8 cellular contexts compared by ENCODE assay signal in genomic region chr12:132084681-132085635, GRCh38. TPM values are rescaled to one million over a fixed set of nuclear protein-coding genes. Genes with fewer than 3 reads are reported as not detected.
DNase-seq lines count a peak whose midpoint lies in the region; ATAC-seq and TF ChIP-seq lines count a peak whose summit lies in the region.

No MANE protein-coding gene starts in this region.

- intact Hi-C loops in heart left ventricle (cut with DNase I) (no loop called here), prostate gland (cut with DNase I) (no loop called here)

- H3K4me1 Mint-ChIP-seq in activated naive CD8-positive, alpha-beta T cell treated with anti-CD3 and anti-CD28 coated beads for 36 hours: peaks cover 25% of the 10 kb centered on the region

- H3K36me3 ChIP-seq in SJSA1 (peaks cover 4% of the 10 kb centered on the region), heart left ventricle (peaks cover 0 to 5% (median 0%) of the 10 kb centered on the region in 9 donors), prostate gland (no peaks in the 10 kb centered on the region)

- ATAC-seq in HG03095 (IDR thresholded peaks at IDR 0.05; ENCODE audit: unreplicated experiment) (peak; percentile 35), heart left ventricle (peak; percentile 34 to 76 (median 72)), HG03159 (IDR thresholded peaks at IDR 0.05; ENCODE audit: unreplicated experiment) (no peak)

- H3K27me3 Mint-ChIP-seq in activated naive CD8-positive, alpha-beta T cell treated with anti-CD3 and anti-CD28 coated beads for 36 hours: no peaks in the 10 kb centered on the region

- peak overlapping the region; percentile 97 for H3K27ac Mint-ChIP-seq in activated naive CD8-positive, alpha-beta T cell treated with anti-CD3 and anti-CD28 coated beads for 36 hours

- 6 to 12% (median 9%) methylated on average over 30 to 51 of the region's 51 CpGs for WGBS in heart left ventricle, 4 donors
- WGBS in prostate gland: 8% methylated on average over 47 of the region's 51 CpGs

- no peaks in the 10 kb centered on the region for H3K27me3 ChIP-seq in SJSA1 (replicated peaks)
- no peaks in the 10 kb centered on the region for H3K27me3 ChIP-seq in heart left ventricle
- no peaks in the 10 kb centered on the region for H3K27me3 ChIP-seq in prostate gland (replicated peaks; ENCODE audit: insufficient read depth)

- H3K9me3 ChIP-seq in SJSA1 (replicated peaks) (no peaks in the 10 kb centered on the region), heart left ventricle (no peaks in the 10 kb centered on the region), prostate gland (no peaks in the 10 kb centered on the region)

- H3K4me1 ChIP-seq in SJSA1 (replicated peaks) (peaks cover 9% of the 10 kb centered on the region), heart left ventricle (peaks cover 0 to 29% (median 13%) of the 10 kb centered on the region in 12 donors), prostate gland (replicated peaks) (no peaks in the 10 kb centered on the region)

- peaks cover 29% of the 10 kb centered on the region for H3K36me3 Mint-ChIP-seq in activated naive CD8-positive, alpha-beta T cell treated with anti-CD3 and anti-CD28 coated beads for 36 hours

- TF ChIP-seq POLR2A in heart left ventricle (IDR thresholded peaks at IDR 0.05): no peak
- no peak for TF ChIP-seq POLR2A in prostate gland (IDR thresholded peaks at IDR 0.05)

- TF ChIP-seq CTCF in heart left ventricle (IDR thresholded peaks at IDR 0.05) (no peak), prostate gland (IDR thresholded peaks at IDR 0.05) (no peak)

- H3K4me3 Mint-ChIP-seq in activated naive CD8-positive, alpha-beta T cell treated with anti-CD3 and anti-CD28 coated beads for 36 hours: peak overlapping the region; percentile 96

- H3K9me3 Mint-ChIP-seq in activated naive CD8-positive, alpha-beta T cell treated with anti-CD3 and anti-CD28 coated beads for 36 hours: peaks cover 3% of the 10 kb centered on the region

- H3K4me3 ChIP-seq in SJSA1 (peak overlapping the region; percentile 100), heart left ventricle (peak overlapping the region; percentile 82 to 100 (median 94)), prostate gland (peak overlapping the region; percentile 86 to 87)

- no peak overlapping the region for H3K27ac ChIP-seq in SJSA1
- peak overlapping the region; percentile 79 to 97 (median 90) for H3K27ac ChIP-seq in heart left ventricle
- H3K27ac ChIP-seq in prostate gland: peak overlapping the region in 1 of 2 donors; percentile 66

- DNase-seq in EH (ENCODE audit: low read depth) (peak; percentile 64), SJSA1 (ENCODE audit: low read depth in 1 of 2, low spot score in 2 of 2) (peak in 1 of 2 experiments; percentile 21), heart left ventricle (peak; percentile 70 to 84 (median 77)), prostate gland (ENCODE audit: low spot score) (no peak), dedifferentiated amniotic fluid mesenchymal stem cell (ENCODE audit: extremely low spot score) (no peak)
- DNase-seq in activated naive CD8-positive, alpha-beta T cell treated with anti-CD3 and anti-CD28 coated beads for 36 hours: peak; percentile 71

RNA-seq across cellular contexts. Expression of gene DDX51, which starts 59.2 kb away (rescaled TPM):
- 8.9 and 11.8 TPM in 2 replicates for total RNA-seq in SJSA1 (2014; rRNA removed; shearing (Covaris generic))
- 10 to 100 TPM; 32.4 to 34.8 TPM for total RNA-seq in activated naive CD8-positive, alpha-beta T cell treated with anti-CD3 and anti-CD28 coated beads for 36 hours
- total RNA-seq in heart left ventricle: 1 to 10 TPM; 4.1 to 9.9 (median 8.5) TPM
- polyA plus RNA-seq in heart left ventricle: 10 to 100 TPM; 12.8 to 14.7 TPM
- total RNA-seq in prostate gland: 10 to 100 TPM; 12.7 to 29.0 TPM

RNA-seq across cellular contexts. Expression of gene NOC4L, which starts 59.3 kb away (rescaled TPM):
- total RNA-seq in SJSA1 (2014; rRNA removed; shearing (Covaris generic)): 10.1 and 11.9 TPM in 2 replicates
- 10 to 100 TPM; 54.2 to 59.2 TPM for total RNA-seq in activated naive CD8-positive, alpha-beta T cell treated with anti-CD3 and anti-CD28 coated beads for 36 hours
- total RNA-seq in heart left ventricle: 10 to 100 TPM in 4 of 9 donors, 1 to 10 TPM in 5; 7.9 to 14.5 (median 9.6) TPM
- polyA plus RNA-seq in heart left ventricle: 10 to 100 TPM; 10.9 to 21.1 TPM
- total RNA-seq in prostate gland: 10 to 100 TPM; 12.4 to 32.5 TPM

Comparison
In these comparisons a context has a peak if more than half of its experiments do, and no peak if none do; other contexts are left out.
1. DNase-seq: peak in EH (single experiment), activated naive CD8-positive, alpha-beta T cell treated with anti-CD3 and anti-CD28 coated beads for 36 hours (single experiment) and heart left ventricle (5 of 5); none in prostate gland (single experiment) and dedifferentiated amniotic fluid mesenchymal stem cell (single experiment).
2. Peak in every context shown above with its lines, with median percentiles within 50 percentile points of each other: H3K4me3 ChIP-seq.